Comparison of ENCODE assay signal across 8 cellular contexts in the genomic region with DNA sequence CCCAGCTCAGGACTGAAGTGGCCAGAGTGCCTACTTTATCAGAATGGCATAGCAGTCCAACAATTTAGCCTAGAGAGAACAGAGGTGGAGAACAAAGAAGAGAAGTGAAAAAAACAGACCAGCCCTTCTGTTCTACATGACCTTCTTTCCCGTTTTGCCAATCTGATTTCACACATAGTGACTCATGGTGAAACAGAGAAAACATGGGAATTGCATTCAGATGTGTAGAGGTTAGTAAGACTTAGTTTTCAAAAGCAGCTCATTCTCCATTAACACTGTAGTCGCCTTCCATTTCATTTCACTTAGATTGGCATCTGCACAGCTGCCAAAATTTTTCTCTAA. TPM values are rescaled to one million over a fixed set of nuclear protein-coding genes. Genes with fewer than 3 reads are reported as not detected.
DNase-seq lines count a peak whose midpoint lies in the region; ATAC-seq and TF ChIP-seq lines count a peak whose summit lies in the region.

No MANE protein-coding gene starts in this region.

- H3K27ac Mint-ChIP-seq in nephron progenitor cell = no peak overlapping the region

- peak; percentile 30 for ATAC-seq in Right ventricle myocardium inferior
- ATAC-seq in GM21528 (IDR thresholded peaks at IDR 0.05; ENCODE audit: low FRiP score, unreplicated experiment) = no peak
- no peak for ATAC-seq in HG02571 (IDR thresholded peaks at IDR 0.05; ENCODE audit: unreplicated experiment)

- peak overlapping the region; percentile 95 for H3K4me3 Mint-ChIP-seq in nephron progenitor cell

- no peaks in the 10 kb centered on the region for H3K27me3 ChIP-seq in SJCRH30

- H3K36me3 ChIP-seq in SJCRH30 = no peaks in the 10 kb centered on the region

- H3K27ac ChIP-seq in SJCRH30 = peak overlapping the region; percentile 59

- peaks cover 67% of the 10 kb centered on the region for H3K4me1 Mint-ChIP-seq in nephron progenitor cell

- H3K36me3 Mint-ChIP-seq in nephron progenitor cell (ENCODE audit: low read depth) = peaks cover 5% of the 10 kb centered on the region

- peaks cover 2% of the 10 kb centered on the region for H3K27me3 Mint-ChIP-seq in nephron progenitor cell (ENCODE audit: low read depth, poor library complexity)

- no peak for DNase-seq in Right ventricle myocardium inferior (ENCODE audit: missing footprints)
- no peak for DNase-seq in cardiac septum (ENCODE audit: low spot score)
- no peak for DNase-seq in SJCRH30
- DNase-seq in epithelial cell of proximal tubule (ENCODE audit: low read depth) = peak; percentile 81
- DNase-seq in nephron progenitor cell = no peak
- no peak for DNase-seq in GM19240 (ENCODE audit: insufficient read length, low spot score)

- H3K4me1 ChIP-seq in SJCRH30 = peaks cover 14% of the 10 kb centered on the region

- TF ChIP-seq CTCF in epithelial cell of proximal tubule (conservative IDR thresholded peaks at IDR 0.05; ENCODE audit: low read depth, low read length) = no peak
- TF ChIP-seq CTCF in nephron progenitor cell (IDR thresholded peaks at IDR 0.05) = no peak

- intact Hi-C loops in Right ventricle myocardium inferior (cut with DNase I) (no loop called here), cardiac septum (cut with DNase I) (loop anchor here (5.0 kb wide), 1 partner anchor 72 kb away; the partner anchor contains the start of gene EOGT)

- H3K9me3 Mint-ChIP-seq in nephron progenitor cell = no peaks in the 10 kb centered on the region

- H3K9me3 ChIP-seq in SJCRH30 (replicated peaks) = no peaks in the 10 kb centered on the region

- H3K4me3 ChIP-seq in SJCRH30 (peak overlapping the region; percentile 78), epithelial cell of proximal tubule (ENCODE audit: low read depth, low read length) (peak overlapping the region; percentile 94)

RNA-seq across cellular contexts. Expression of gene ARL6IP5, which starts 0.4 kb away (rescaled TPM):
- total RNA-seq in Right ventricle myocardium inferior = 195 TPM
- total RNA-seq in cardiac septum = 167 TPM
- total RNA-seq in SJCRH30 (2014; rRNA removed; shearing (Covaris generic)) = 29.4 and 30.5 TPM in 2 replicates
- 80.7 and 114 TPM in 2 replicates for total RNA-seq in epithelial cell of proximal tubule

RNA-seq across cellular contexts. Expression of gene UBA3, which starts 4.1 kb away (rescaled TPM):
- total RNA-seq in Right ventricle myocardium inferior = 89.1 TPM
- total RNA-seq in cardiac septum = 84.7 TPM
- total RNA-seq in SJCRH30 (2014; rRNA removed; shearing (Covaris generic)) = 41.0 and 48.4 TPM in 2 replicates
- total RNA-seq in epithelial cell of proximal tubule = 65.1 and 69.1 TPM in 2 replicates

RNA-seq across cellular contexts. Expression of gene TMF1, which starts 32.2 kb away (rescaled TPM):
- total RNA-seq in Right ventricle myocardium inferior (19.2 TPM), cardiac septum (22.8 TPM), epithelial cell of proximal tubule (13.2 and 15.6 TPM in 2 replicates)
- total RNA-seq in SJCRH30 (2014; rRNA removed; shearing (Covaris generic)) = 9.5 and 12.7 TPM in 2 replicates

RNA-seq across cellular contexts. Expression of gene LMOD3, which starts 38.1 kb away (rescaled TPM):
- total RNA-seq in Right ventricle myocardium inferior (149 TPM), cardiac septum (117 TPM), epithelial cell of proximal tubule (not detected in 2 replicates)
- 0.66 and 1.0 TPM in 2 replicates for total RNA-seq in SJCRH30 (2014; rRNA removed; shearing (Covaris generic))
